10 cellular contexts compared by ENCODE assay signal in genomic region chr7:28854750-28855074, GRCh38.
DNase-seq lines count a peak whose midpoint lies in the region; TF ChIP-seq lines count a peak whose summit lies in the region.
"Had no signal": no experiment of that assay in that cellular context is flagged by ENCODE, and none has a peak within 500 bp of the region (broad histone marks: within the 10 kb centered on the region; RNA-seq: fewer than 3 reads in every experiment).

No MANE protein-coding gene starts in this region.

- peaks cover 16% of the 10 kb centered on the region for H3K36me3 Mint-ChIP-seq in Calu3 (ENCODE audit: insufficient read depth, unreplicated experiment)
- H3K36me3 Mint-ChIP-seq in IgD-negative memory B cell: no peaks in the 10 kb centered on the region
- H3K36me3 Mint-ChIP-seq in brain: no peaks in the 10 kb centered on the region
- H3K36me3 Mint-ChIP-seq in nephron progenitor cell (ENCODE audit: low read depth): no peaks in the 10 kb centered on the region
- H3K36me3 Mint-ChIP-seq: stimulated activated naive B cell treated with anti-CD40 and anti-IgM and Interleukin-4, amounts not matched to agents 10 μg/mL and 1 μg/mL and 100 μg/mL, for 72 hours had no signal

- H3K27me3 Mint-ChIP-seq in Calu3 (ENCODE audit: unreplicated experiment): no peaks in the 10 kb centered on the region
- peaks cover 24% of the 10 kb centered on the region for H3K27me3 Mint-ChIP-seq in IgD-negative memory B cell
- H3K27me3 Mint-ChIP-seq in brain: peaks cover 3% of the 10 kb centered on the region
- peaks cover 15% of the 10 kb centered on the region for H3K27me3 Mint-ChIP-seq in nephron progenitor cell (ENCODE audit: low read depth, poor library complexity)

- no TSS peak for BruUV-seq in Calu3 (replicated peaks; lab: Mats Ljungman, UMichigan)

- H3K4me1 Mint-ChIP-seq in Calu3 (ENCODE audit: low read depth, unreplicated experiment): peaks cover 49% of the 10 kb centered on the region
- peaks cover 7 to 13% (median 13%) of the 10 kb centered on the region in 3 donors for H3K4me1 Mint-ChIP-seq in IgD-negative memory B cell
- peaks cover 30% of the 10 kb centered on the region for H3K4me1 Mint-ChIP-seq in brain
- H3K4me1 Mint-ChIP-seq in nephron progenitor cell: peaks cover 54% of the 10 kb centered on the region

- H3K27ac Mint-ChIP-seq in Calu3 (ENCODE audit: unreplicated experiment) (peak overlapping the region; percentile 60), IgD-negative memory B cell (peak overlapping the region in 1 of 3 donors; percentile 34), brain (peak overlapping the region in 3 of 5 experiments; percentile 24 to 55 (median 37)), nephron progenitor cell (no peak overlapping the region)
- H3K27ac Mint-ChIP-seq: activated T-helper 2 cell treated with anti-CD3 and anti-CD28 coated beads, Interferon-gamma antibody, Interleukin-2, Interleukin-4, amounts not matched to agents 10 μg/mL and 5 μg/mL and 100 μg/mL, durations not matched to agents 14 hours and 24 hours and 36 hours; stimulated activated naive B cell treated with anti-CD40 and anti-IgM and Interleukin-4, amounts not matched to agents 10 μg/mL and 1 μg/mL and 100 μg/mL, for 72 hours had no signal

- H3K4me3 Mint-ChIP-seq in Calu3 (ENCODE audit: low read depth, unreplicated experiment): peak overlapping the region; percentile 96
- peak overlapping the region; percentile 87 to 97 (median 94) for H3K4me3 Mint-ChIP-seq in IgD-negative memory B cell
- peak overlapping the region; percentile 77 to 84 (median 82) for H3K4me3 Mint-ChIP-seq in brain
- H3K4me3 Mint-ChIP-seq in nephron progenitor cell: peak overlapping the region; percentile 81

- CTCF ChIA-PET in Calu3 (lab: Charles Lee): interaction anchor here (0.6 to 1.9 kb wide), 5 partner anchors 11 to 1201 kb away, joined by 3 to 5 read pairs (median 4); no protein-coding TSS in a partner anchor

- H3K9me3 Mint-ChIP-seq in Calu3 (ENCODE audit: low read depth, unreplicated experiment) (peaks cover 7% of the 10 kb centered on the region), IgD-negative memory B cell (no peaks in the 10 kb centered on the region), brain (peaks cover 0 to 5% (median 0%) of the 10 kb centered on the region in 5 experiments), nephron progenitor cell (no peaks in the 10 kb centered on the region)
- H3K9me3 Mint-ChIP-seq: activated T-helper 2 cell treated with anti-CD3 and anti-CD28 coated beads, Interferon-gamma antibody, Interleukin-2, Interleukin-4, amounts not matched to agents 10 μg/mL and 5 μg/mL and 100 μg/mL, durations not matched to agents 14 hours and 24 hours and 36 hours; stimulated activated naive B cell treated with anti-CD40 and anti-IgM and Interleukin-4, amounts not matched to agents 10 μg/mL and 1 μg/mL and 100 μg/mL, for 72 hours had no signal

- no peak for TF ChIP-seq CTCF in Calu3 (IDR thresholded peaks at IDR 0.05; ENCODE audit: unreplicated experiment)
- TF ChIP-seq CTCF in brain (conservative IDR thresholded peaks at IDR 0.05): no peak
- no peak for TF ChIP-seq CTCF in nephron progenitor cell (IDR thresholded peaks at IDR 0.05)

- no peak for DNase-seq in Calu3
- no peak for DNase-seq in nephron progenitor cell
- no peak for DNase-seq in MV-4-11 (lab: John Stamatoyannopoulos, UW)
- DNase-seq in DMS 273 (lab: John Stamatoyannopoulos, UW; ENCODE audit: unreplicated experiment): no peak
- DNase-seq in putamen (ENCODE audit: low spot score): no peak
- DNase-seq: esophagus squamous epithelium had no signal

- intact Hi-C loops in Calu3 (cut with micrococcal nuclease; ENCODE audit: unreplicated experiment): loop anchor here (1.0 to 5.0 kb wide), 6 partner anchors 167 to 555 kb away; no protein-coding TSS in a partner anchor
